Comparison of ENCODE assay signal across 28 cellular contexts in the genomic region with DNA sequence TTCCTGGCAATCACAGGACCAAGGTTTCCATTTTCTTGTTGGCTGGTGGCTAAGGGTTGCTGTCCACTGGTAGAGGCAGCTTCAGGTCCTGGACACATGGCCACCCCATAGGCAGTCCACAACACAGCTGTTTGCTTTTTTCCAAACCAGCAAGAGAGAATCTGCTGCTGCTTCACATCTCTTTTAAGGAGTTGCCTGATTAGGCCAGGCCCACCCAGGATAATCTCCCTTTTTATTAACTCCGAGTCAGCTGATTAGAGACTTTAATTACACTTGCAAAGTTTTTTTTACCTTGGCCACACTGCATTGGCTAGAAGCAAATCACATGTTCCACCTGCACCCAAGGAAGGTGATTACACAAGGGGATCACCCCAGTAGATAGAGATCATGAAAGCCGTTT.
"Had no signal": no experiment of that assay in that cellular context is flagged by ENCODE, and none has a peak within 500 bp of the region (broad histone marks: within the 10 kb centered on the region; RNA-seq: fewer than 3 reads in every experiment).

No MANE protein-coding gene starts in this region.

- FAIRE-seq: colon, endometrium, endothelial cell of umbilical vein, frontal cortex had no signal

- H3K9me3 ChIP-seq: colonic mucosa, esophagus muscularis mucosa, esophagus squamous epithelium, gastrocnemius medialis, gastroesophageal sphincter, heart left ventricle, heart right ventricle had no signal

- H3K4me1 ChIP-seq: colonic mucosa, esophagus muscularis mucosa, esophagus squamous epithelium, foreskin keratinocyte, gastrocnemius medialis, gastroesophageal sphincter, heart left ventricle, heart right ventricle had no signal

- ATAC-seq: effector memory CD8-positive, alpha-beta T cell; esophagus mucosa; foreskin keratinocyte; gastrocnemius medialis; gastroesophageal sphincter; heart left ventricle; heart right ventricle had no signal

- H3K4me3 ChIP-seq: colonic mucosa, coronary artery, dorsolateral prefrontal cortex, esophagus muscularis mucosa, esophagus squamous epithelium, gastrocnemius medialis, gastroesophageal sphincter, heart left ventricle, heart right ventricle had no signal

- H3K36me3 ChIP-seq: colonic mucosa, esophagus muscularis mucosa, esophagus squamous epithelium, gastrocnemius medialis, gastroesophageal sphincter, heart left ventricle, heart right ventricle had no signal

- H3K27me3 ChIP-seq: colonic mucosa, foreskin keratinocyte, gastrocnemius medialis, heart left ventricle had no signal

- DNase-seq: colonic mucosa; cortex of kidney; dermis blood vessel endothelial cell; dorsolateral prefrontal cortex; effector CD4-positive, alpha-beta T cell; effector CD8-positive, alpha-beta T cell; effector memory CD4-positive, alpha-beta T cell; effector memory CD8-positive, alpha-beta T cell; endodermal cell; erythroblast; esophagus squamous epithelium; foreskin fibroblast; foreskin keratinocyte; foreskin melanocyte; gastrocnemius medialis; glutamatergic neuron; head of caudate nucleus; heart left ventricle; heart right ventricle had no signal

- H3K27ac ChIP-seq: colonic mucosa, coronary artery, dorsolateral prefrontal cortex, epithelial cell of prostate, esophagus muscularis mucosa, esophagus squamous epithelium, foreskin keratinocyte, gastrocnemius medialis, gastroesophageal sphincter, heart left ventricle, heart right ventricle had no signal
